Comparison of ENCODE assay signal across 3 cellular contexts in genomic region chr17:49550764-49551163, GRCh38. TPM values are rescaled to one million over a fixed set of nuclear protein-coding genes. Genes with fewer than 3 reads are reported as not detected.
"Had no signal": no experiment of that assay in that cellular context is flagged by ENCODE, and none has a peak within 500 bp of the region (broad histone marks: within the 10 kb centered on the region; RNA-seq: fewer than 3 reads in every experiment).

No MANE protein-coding gene starts in this region.

RNA-seq across cellular contexts. Expression of gene NXPH3, which starts 24.9 kb away (rescaled TPM):
- total RNA-seq: kidney epithelial cell, mononuclear cell, myocyte had no signal
